8 cellular contexts compared by ENCODE assay signal in genomic region chr12:93783827-93784226, GRCh38.
DNase-seq lines count a peak whose midpoint lies in the region; ATAC-seq and FAIRE-seq lines count a peak whose summit lies in the region.

No MANE protein-coding gene starts in this region.

- intact Hi-C loops in head of caudate nucleus (cut with DNase I) = no loop called here

- ATAC-seq in GM21390 (IDR thresholded peaks at IDR 0.05; ENCODE audit: unreplicated experiment) (no peak), GM19463 (IDR thresholded peaks at IDR 0.05; ENCODE audit: unreplicated experiment) (no peak)

- FAIRE-seq in HTR-8/SVneo (lab: Jason Lieb, UNC) (peak; percentile 4), GM19239 (lab: Jason Lieb, UNC) (no peak)

- DNase-seq in HTR-8/SVneo (ENCODE audit: insufficient read length, low spot score) = no peak
- DNase-seq in activated CD8-positive, alpha-beta memory T cell treated with anti-CD3 and anti-CD28 coated beads, Interleukin-2, amount 50 U/mL, for 4 hours = peak; percentile 47
- peak in 35 of 42 donors; percentile 7 to 71 (median 39) for DNase-seq in head of caudate nucleus
- DNase-seq in stimulated activated CD4-positive, alpha-beta T cell treated with anti-CD3 and anti-CD28 coated beads, Interleukin-2, amount 100 ng/mL, for 24 hours = peak; percentile 51 to 53
- DNase-seq in NCI-H1436 treated with DMSO at 0.1 percent for 48 hours (lab: John Stamatoyannopoulos, UW) = no peak
- DNase-seq in GM19239 (ENCODE audit: insufficient read length, low spot score) = no peak

Comparison
In these comparisons a context has a peak if more than half of its experiments do, and no peak if none do; other contexts are left out.
1. DNase-seq: peak in activated CD8-positive, alpha-beta memory T cell treated with anti-CD3 and anti-CD28 coated beads, Interleukin-2, amount 50 U/mL, for 4 hours (single experiment), head of caudate nucleus (35 of 42) and stimulated activated CD4-positive, alpha-beta T cell treated with anti-CD3 and anti-CD28 coated beads, Interleukin-2, amount 100 ng/mL, for 24 hours (2 of 2); none in HTR-8/SVneo (single experiment), NCI-H1436 treated with DMSO at 0.1 percent for 48 hours (single experiment) and GM19239 (single experiment).